ENCODE assay signal across 8 cellular contexts in genomic region chr2:111705206-111705605, GRCh38.
DNase-seq lines count a peak whose midpoint lies in the region; ATAC-seq and TF ChIP-seq lines count a peak whose summit lies in the region.

No MANE protein-coding gene starts in this region.

- ATAC-seq in HG03342 (IDR thresholded peaks at IDR 0.05; ENCODE audit: unreplicated experiment) (peak; percentile 25), HG03045 (IDR thresholded peaks at IDR 0.05; ENCODE audit: unreplicated experiment) (no peak), T-cell (replicated peaks in 1 of 4) (no peak)
- ATAC-seq in stimulated activated naive B cell treated with anti-CD40 and anti-IgM and Interleukin-4, amounts not matched to agents 10 μg/mL and 1 μg/mL and 100 μg/mL, for 72 hours (replicated peaks) = peak; percentile 63 to 66

- CTCF ChIA-PET in activated naive CD4-positive, alpha-beta T cell treated with anti-CD3 and anti-CD28 coated beads for 36 hours (lab: Charles Lee) = no interaction called here
- CTCF ChIA-PET in T-cell (lab: Charles Lee) = no interaction called here

- no peak for DNase-seq in activated naive CD4-positive, alpha-beta T cell treated with anti-CD3 and anti-CD28 coated beads for 36 hours
- DNase-seq in activated naive CD4-positive, alpha-beta T cell (lab: John Stamatoyannopoulos, UW) = no peak
- peak; percentile 67 for DNase-seq in stimulated activated naive B cell treated with anti-CD40 and anti-IgM and Interleukin-4, amounts not matched to agents 10 μg/mL and 1 μg/mL and 100 μg/mL, for 72 hours
- DNase-seq in T-cell (no peak), HT-29 (ENCODE audit: low spot score) (no peak)

- no peak overlapping the region for H3K4me3 Mint-ChIP-seq in activated naive CD4-positive, alpha-beta T cell treated with anti-CD3 and anti-CD28 coated beads for 36 hours
- H3K4me3 Mint-ChIP-seq in brain (no peak overlapping the region), T-cell (no peak overlapping the region)
- H3K4me3 Mint-ChIP-seq in stimulated activated naive B cell treated with anti-CD40 and anti-IgM and Interleukin-4, amounts not matched to agents 10 μg/mL and 1 μg/mL and 100 μg/mL, for 72 hours = peak overlapping the region; percentile 43 to 63

- intact Hi-C loops in activated naive CD4-positive, alpha-beta T cell treated with anti-CD3 and anti-CD28 coated beads for 36 hours (cut with micrococcal nuclease) = loop anchor here (5.0 kb wide), 1 partner anchor 223 kb away; no protein-coding TSS in a partner anchor

- peaks cover 20% of the 10 kb centered on the region for H3K27me3 Mint-ChIP-seq in activated naive CD4-positive, alpha-beta T cell treated with anti-CD3 and anti-CD28 coated beads for 36 hours (ENCODE audit: low read depth)
- H3K27me3 Mint-ChIP-seq in brain (peaks cover 3% of the 10 kb centered on the region), T-cell (peaks cover 3% of the 10 kb centered on the region in 2 donors)
- H3K27me3 Mint-ChIP-seq in stimulated activated naive B cell treated with anti-CD40 and anti-IgM and Interleukin-4, amounts not matched to agents 10 μg/mL and 1 μg/mL and 100 μg/mL, for 72 hours = no peaks in the 10 kb centered on the region

- no peaks in the 10 kb centered on the region for H3K36me3 Mint-ChIP-seq in activated naive CD4-positive, alpha-beta T cell treated with anti-CD3 and anti-CD28 coated beads for 36 hours (ENCODE audit: low read depth)
- H3K36me3 Mint-ChIP-seq in brain (no peaks in the 10 kb centered on the region), T-cell (no peaks in the 10 kb centered on the region)
- H3K36me3 Mint-ChIP-seq in stimulated activated naive B cell treated with anti-CD40 and anti-IgM and Interleukin-4, amounts not matched to agents 10 μg/mL and 1 μg/mL and 100 μg/mL, for 72 hours = peaks cover 6 to 8% of the 10 kb centered on the region in 2 donors

- no peak for TF ChIP-seq CTCF in brain (conservative IDR thresholded peaks at IDR 0.05)

- no peaks in the 10 kb centered on the region for H3K9me3 Mint-ChIP-seq in activated naive CD4-positive, alpha-beta T cell treated with anti-CD3 and anti-CD28 coated beads for 36 hours
- H3K9me3 Mint-ChIP-seq in brain (no peaks in the 10 kb centered on the region), T-cell (no peaks in the 10 kb centered on the region)
- no peaks in the 10 kb centered on the region for H3K9me3 Mint-ChIP-seq in stimulated activated naive B cell treated with anti-CD40 and anti-IgM and Interleukin-4, amounts not matched to agents 10 μg/mL and 1 μg/mL and 100 μg/mL, for 72 hours

- H3K27ac Mint-ChIP-seq in activated naive CD4-positive, alpha-beta T cell treated with anti-CD3 and anti-CD28 coated beads for 36 hours = peak overlapping the region; percentile 66
- H3K27ac Mint-ChIP-seq in brain = peak overlapping the region in 4 of 5 experiments; percentile 9 to 85 (median 78)
- peak overlapping the region; percentile 98 for H3K27ac Mint-ChIP-seq in stimulated activated naive B cell treated with anti-CD40 and anti-IgM and Interleukin-4, amounts not matched to agents 10 μg/mL and 1 μg/mL and 100 μg/mL, for 72 hours
- peak overlapping the region in 1 of 2 donors; percentile 81 for H3K27ac Mint-ChIP-seq in T-cell

- peaks cover 34% of the 10 kb centered on the region for H3K4me1 Mint-ChIP-seq in activated naive CD4-positive, alpha-beta T cell treated with anti-CD3 and anti-CD28 coated beads for 36 hours (ENCODE audit: low read depth)
- H3K4me1 Mint-ChIP-seq in brain = peaks cover 32% of the 10 kb centered on the region
- peaks cover 44 to 76% of the 10 kb centered on the region in 2 donors for H3K4me1 Mint-ChIP-seq in stimulated activated naive B cell treated with anti-CD40 and anti-IgM and Interleukin-4, amounts not matched to agents 10 μg/mL and 1 μg/mL and 100 μg/mL, for 72 hours
- H3K4me1 Mint-ChIP-seq in T-cell = peaks cover 6 to 28% (median 19%) of the 10 kb centered on the region in 3 donors

- POLR2A ChIA-PET in T-cell (lab: Charles Lee) = no interaction called here

Comparison
In these comparisons a context has a peak if more than half of its experiments do, and no peak if none do; other contexts are left out.
1. H3K4me3 Mint-ChIP-seq: peak in stimulated activated naive B cell treated with anti-CD40 and anti-IgM and Interleukin-4, amounts not matched to agents 10 μg/mL and 1 μg/mL and 100 μg/mL, for 72 hours (2 of 2); none in activated naive CD4-positive, alpha-beta T cell treated with anti-CD3 and anti-CD28 coated beads for 36 hours (single experiment), brain (0 of 5) and T-cell (0 of 3).
2. ATAC-seq: peak in HG03342 (single experiment) and stimulated activated naive B cell treated with anti-CD40 and anti-IgM and Interleukin-4, amounts not matched to agents 10 μg/mL and 1 μg/mL and 100 μg/mL, for 72 hours (2 of 2); none in HG03045 (single experiment) and T-cell (0 of 4).